In genomic region chr21:45873866-45874265, GRCh38 we compare ENCODE assay signal across 16 cellular contexts.
DNase-seq lines count a peak whose midpoint lies in the region; ATAC-seq and TF ChIP-seq lines count a peak whose summit lies in the region.
"Had no signal": no experiment of that assay in that cellular context is flagged by ENCODE, and none has a peak within 500 bp of the region (broad histone marks: within the 10 kb centered on the region; RNA-seq: fewer than 3 reads in every experiment).

No MANE protein-coding gene starts in this region.

- H3K36me3 ChIP-seq in RWPE2 (ENCODE audit: low read depth) = no peaks in the 10 kb centered on the region

- no peaks in the 10 kb centered on the region for H3K27me3 ChIP-seq in RWPE2 (ENCODE audit: insufficient read depth, poor library complexity, severe bottlenecking)
- H3K27me3 ChIP-seq: BLaER1 treated with 17β-estradiol and CSF1 and Interleukin-3, amounts not matched to agents 10 nM and 100 nM had no signal

- no peak for TF ChIP-seq CTCF in CD14-positive monocyte (IDR thresholded peaks at IDR 0.05)
- no peak for TF ChIP-seq CTCF in RWPE2 (IDR thresholded peaks at IDR 0.05; ENCODE audit: poor library complexity, severe bottlenecking)
- no peak for TF ChIP-seq CTCF in GM10266 (IDR thresholded peaks at IDR 0.05; ENCODE audit: control insufficient read depth, insufficient read depth, low read depth, missing control alignments)

- H3K9me3 Mint-ChIP-seq in CD14-positive monocyte = no peaks in the 10 kb centered on the region
- H3K9me3 Mint-ChIP-seq: H9 had no signal

- peaks cover 26% of the 10 kb centered on the region for H3K4me1 ChIP-seq in RWPE2 (ENCODE audit: insufficient read depth, poor library complexity, severe bottlenecking)

- H3K9me3 ChIP-seq in RWPE2 (ENCODE audit: severe bottlenecking) = no peaks in the 10 kb centered on the region
- H3K9me3 ChIP-seq: BLaER1 treated with 17β-estradiol and CSF1 and Interleukin-3, amounts not matched to agents 10 nM and 100 nM had no signal

- H3K4me1 Mint-ChIP-seq in CD14-positive monocyte = no peaks in the 10 kb centered on the region
- H3K4me1 Mint-ChIP-seq: H9 had no signal

- ATAC-seq in RWPE2 (ENCODE audit: low read depth) = no peak
- ATAC-seq in HG02938 (IDR thresholded peaks at IDR 0.05; ENCODE audit: unreplicated experiment) = no peak
- ATAC-seq in GM18519 (IDR thresholded peaks at IDR 0.05; ENCODE audit: low FRiP score, unreplicated experiment) = no peak
- ATAC-seq: Right ventricle myocardium inferior had no signal

- intact Hi-C loops in CD14-positive monocyte (cut with micrococcal nuclease) = no loop called here

- H3K36me3 Mint-ChIP-seq in CD14-positive monocyte = no peaks in the 10 kb centered on the region

- H3K4me3 ChIP-seq in RWPE2 (ENCODE audit: severe bottlenecking) = no peak overlapping the region
- H3K4me3 ChIP-seq: BLaER1 treated with 17β-estradiol and CSF1 and Interleukin-3, amounts not matched to agents 10 nM and 100 nM had no signal

- H3K27ac ChIP-seq in RWPE2 (ENCODE audit: poor library complexity, severe bottlenecking) = peak overlapping the region; percentile 56
- H3K27ac ChIP-seq: BLaER1 treated with 17β-estradiol and CSF1 and Interleukin-3, amounts not matched to agents 10 nM and 100 nM had no signal

- H3K4me3 Mint-ChIP-seq in CD14-positive monocyte = no peak overlapping the region
- H3K4me3 Mint-ChIP-seq: H9 had no signal

- H3K27me3 Mint-ChIP-seq in CD14-positive monocyte (ENCODE audit: low read depth in 3 of 3) = peaks cover 2 to 4% (median 3%) of the 10 kb centered on the region in 3 donors

- H3K27ac Mint-ChIP-seq in CD14-positive monocyte = no peak overlapping the region

- DNase-seq in NCI-H748 (lab: John Stamatoyannopoulos, UW; ENCODE audit: unreplicated experiment) (peak; percentile 32), NCI-H748 treated with DMSO at 0.1 percent for 48 hours (lab: John Stamatoyannopoulos, UW) (no peak), CD14-positive monocyte (ENCODE audit: low spot score) (peak; percentile 10), RWPE2 (ENCODE audit: low spot score) (no peak), mesenteric fat pad (ENCODE audit: low spot score) (peak; percentile 69), GM10266 (ENCODE audit: extremely low spot score) (no peak)
- DNase-seq: EL, H9, MV-4-11, NCI-H1417 treated with DMSO at 0.1 percent for 48 hours, NCI-H2029, NCI-H524 had no signal

Comparison
In these comparisons a context has a peak if more than half of its experiments do, and no peak if none do; other contexts are left out.
1. DNase-seq: peak in NCI-H748 (single experiment), CD14-positive monocyte (single experiment) and mesenteric fat pad (single experiment); none in NCI-H748 treated with DMSO at 0.1 percent for 48 hours (single experiment), RWPE2 (single experiment) and GM10266 (single experiment).